8 cellular contexts compared by ENCODE assay signal in the genomic region with DNA sequence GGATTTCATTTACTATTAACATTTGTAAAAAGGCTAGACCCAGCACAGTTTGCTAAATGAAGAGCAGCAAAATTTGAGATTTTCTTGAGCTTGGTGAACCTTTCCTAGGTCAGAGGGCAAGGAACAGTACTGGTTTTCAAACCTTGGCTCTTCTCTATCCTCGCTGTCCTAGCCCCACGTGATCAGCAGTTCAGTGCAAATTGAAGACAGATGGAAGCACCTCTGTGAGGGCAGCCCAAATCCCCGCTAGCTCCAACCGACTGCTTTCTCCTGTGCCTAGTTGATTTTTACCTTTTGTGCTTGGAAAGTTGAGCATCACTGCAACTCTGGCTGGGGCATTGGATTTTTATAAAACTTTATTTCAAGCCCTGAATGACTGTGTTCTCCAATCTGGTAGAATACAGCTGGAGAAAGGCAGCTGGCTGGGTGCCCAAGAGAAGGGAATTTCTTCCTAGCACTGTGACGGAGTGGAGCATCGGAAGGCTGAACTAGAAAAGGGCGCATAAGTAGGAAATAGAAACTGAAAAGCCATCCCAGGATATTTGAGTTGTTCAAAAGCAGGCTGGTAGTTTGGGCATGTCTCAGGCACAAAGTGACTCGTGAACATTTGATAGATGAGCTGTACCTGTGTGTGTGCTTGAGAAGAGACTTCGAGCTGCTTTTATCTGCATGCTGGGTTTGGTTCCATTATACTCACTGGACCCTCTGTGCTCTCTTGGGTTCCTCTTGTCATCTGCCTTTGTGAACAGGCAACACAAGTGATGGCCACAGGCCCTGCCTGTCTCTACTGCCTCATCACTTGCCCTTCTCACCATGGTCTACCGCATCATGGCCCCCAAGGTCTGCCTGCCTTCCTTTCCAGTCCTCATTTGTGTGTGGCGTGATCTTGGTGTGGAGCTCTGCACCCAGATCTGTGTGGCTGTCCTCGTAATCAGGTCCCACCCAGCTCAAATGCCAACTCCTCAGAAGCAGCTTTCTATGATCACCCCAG. TPM values are rescaled to one million over a fixed set of nuclear protein-coding genes. Genes with fewer than 3 reads are reported as not detected.
DNase-seq lines count a peak whose midpoint lies in the region; ATAC-seq, FAIRE-seq and TF ChIP-seq lines count a peak whose summit lies in the region.

No MANE protein-coding gene starts in this region.

- H3K4me3 ChIP-seq in keratinocyte (ENCODE audit: control insufficient read depth in 2 of 3, extremely low read depth in 1 of 3, insufficient read depth in 2 of 3, low read depth in 1 of 3, low read length in 3 of 3), result peak overlapping the region in 2 of 3 experiments; percentile 62 to 75
- peak overlapping the region; percentile 83 to 94 (median 91) for H3K4me3 ChIP-seq in subcutaneous abdominal adipose tissue (ENCODE audit: low read depth in 1 of 5, low read length in 5 of 5)

- intact Hi-C loops in activated CD4-positive, alpha-beta T cell treated with anti-CD3 and anti-CD28 coated beads for 36 hours (cut with DNase I, micrococcal nuclease), result loop anchor here in 1 of 2 experiments (10.0 kb wide), 1 partner anchor 774 kb away; no protein-coding TSS in a partner anchor

- H3K9ac ChIP-seq in keratinocyte (ENCODE audit: control insufficient read depth, extremely low read depth, insufficient read depth, low read length) (peak overlapping the region; percentile 35), subcutaneous abdominal adipose tissue (ENCODE audit: low read length in 5 of 5) (peak overlapping the region in 3 of 5 donors; percentile 1 to 91 (median 50))

- peaks cover 31% of the 10 kb centered on the region for H3K36me3 Mint-ChIP-seq in activated CD4-positive, alpha-beta T cell treated with anti-CD3 and anti-CD28 coated beads for 36 hours (ENCODE audit: low read depth)
- peaks cover 34% of the 10 kb centered on the region for H3K36me3 Mint-ChIP-seq in activated naive CD8-positive, alpha-beta T cell treated with anti-CD3 and anti-CD28 coated beads, Interleukin-2, amount 50 U/mL, for 24 hours (ENCODE audit: low read depth)

- H3K27me3 ChIP-seq in keratinocyte (ENCODE audit: control insufficient read depth, extremely low read depth, insufficient read depth, low read length) (no peaks in the 10 kb centered on the region), subcutaneous abdominal adipose tissue (ENCODE audit: control insufficient read depth in 5 of 5, insufficient read depth in 4 of 5, low read length in 5 of 5) (no peaks in the 10 kb centered on the region)

- no peak for DNase-seq in activated CD4-positive, alpha-beta T cell treated with anti-CD3 and anti-CD28 coated beads for 36 hours
- DNase-seq in activated CD4-positive, alpha-beta T cell treated with anti-CD3 and anti-CD28 coated beads for 4 hours, result no peak
- DNase-seq in activated naive CD8-positive, alpha-beta T cell treated with anti-CD3 and anti-CD28 coated beads, Interleukin-2, amount 50 U/mL, for 24 hours, result no peak
- DNase-seq in keratinocyte (ENCODE audit: low read depth, low spot score) (no peak), HuH-7 (ENCODE audit: low spot score) (no peak)
- DNase-seq in stimulated activated CD4-positive, alpha-beta T cell treated with anti-CD3 and anti-CD28 coated beads, Interleukin-15, amount 100 ng/mL, for 24 hours, result no peak
- DNase-seq in activated CD4-positive, alpha-beta T cell treated with anti-CD3 and anti-CD28 coated beads, Interleukin-2, amount 50 U/mL, for 4 hours, result no peak

- H3K27ac Mint-ChIP-seq in activated CD4-positive, alpha-beta T cell treated with anti-CD3 and anti-CD28 coated beads for 36 hours, result peak overlapping the region; percentile 22
- peak overlapping the region; percentile 81 for H3K27ac Mint-ChIP-seq in activated naive CD8-positive, alpha-beta T cell treated with anti-CD3 and anti-CD28 coated beads, Interleukin-2, amount 50 U/mL, for 24 hours

- H4K20me1 ChIP-seq in keratinocyte (ENCODE audit: control insufficient read depth, extremely low read depth, insufficient read depth, low read length), result peaks cover 5% of the 10 kb centered on the region

- H3K4me1 Mint-ChIP-seq in activated CD4-positive, alpha-beta T cell treated with anti-CD3 and anti-CD28 coated beads for 36 hours, result peaks cover 50% of the 10 kb centered on the region
- H3K4me1 Mint-ChIP-seq in activated naive CD8-positive, alpha-beta T cell treated with anti-CD3 and anti-CD28 coated beads, Interleukin-2, amount 50 U/mL, for 24 hours, result peaks cover 62% of the 10 kb centered on the region

- no peaks in the 10 kb centered on the region for H3K9me3 ChIP-seq in keratinocyte (ENCODE audit: control insufficient read depth, low read depth, low read length)
- no peaks in the 10 kb centered on the region for H3K9me3 ChIP-seq in subcutaneous abdominal adipose tissue (ENCODE audit: control insufficient read depth in 5 of 5, low read length in 5 of 5)

- peaks cover 18% of the 10 kb centered on the region for H3K4me1 ChIP-seq in keratinocyte (ENCODE audit: control insufficient read depth, extremely low read depth, insufficient read depth, low read length)
- H3K4me1 ChIP-seq in subcutaneous abdominal adipose tissue (ENCODE audit: control insufficient read depth in 5 of 5, insufficient read depth in 5 of 5, low read length in 5 of 5), result peaks cover 8 to 49% (median 41%) of the 10 kb centered on the region in 5 donors

- no peaks in the 10 kb centered on the region for H3K27me3 Mint-ChIP-seq in activated CD4-positive, alpha-beta T cell treated with anti-CD3 and anti-CD28 coated beads for 36 hours
- H3K27me3 Mint-ChIP-seq in activated naive CD8-positive, alpha-beta T cell treated with anti-CD3 and anti-CD28 coated beads, Interleukin-2, amount 50 U/mL, for 24 hours, result no peaks in the 10 kb centered on the region

- no peak for ATAC-seq in activated CD4-positive, alpha-beta T cell treated with anti-CD3 and anti-CD28 coated beads for 36 hours
- ATAC-seq in activated naive CD8-positive, alpha-beta T cell treated with anti-CD3 and anti-CD28 coated beads, Interleukin-2, amount 50 U/mL, for 24 hours, result no peak

- no peak overlapping the region for H2AFZ ChIP-seq in keratinocyte (ENCODE audit: control insufficient read depth, low read length)

- TF ChIP-seq CTCF in keratinocyte (optimal IDR thresholded peaks at IDR 0.05 in 1 of 3, IDR thresholded peaks at IDR 0.05 in 1 of 3, conservative IDR thresholded peaks at IDR 0.05 in 1 of 3; ENCODE audit: extremely low read depth in 1 of 3, insufficient read depth in 2 of 3, low read length in 3 of 3), result no peak

- POLR2A ChIA-PET in activated CD4-positive, alpha-beta T cell treated with anti-CD3 and anti-CD28 coated beads for 36 hours (lab: Charles Lee), result interaction anchor here (0.7 to 1.6 kb wide), 2 partner anchors 22 to 176 kb away, joined by 3 to 4 read pairs; no protein-coding TSS in a partner anchor

- H3K36me3 ChIP-seq in keratinocyte (ENCODE audit: control insufficient read depth in 2 of 2, extremely low read depth in 1 of 2, insufficient read depth in 2 of 2, low read length in 2 of 2), result peaks cover 12 to 25% of the 10 kb centered on the region in 2 experiments
- H3K36me3 ChIP-seq in subcutaneous abdominal adipose tissue (ENCODE audit: control insufficient read depth in 5 of 5, insufficient read depth in 5 of 5, low read length in 5 of 5), result peaks cover 4 to 26% (median 18%) of the 10 kb centered on the region in 5 donors

- peaks cover 69% of the 10 kb centered on the region for H3K79me2 ChIP-seq in keratinocyte (ENCODE audit: control insufficient read depth, insufficient read depth, low read length)

- H3K4me3 Mint-ChIP-seq in activated CD4-positive, alpha-beta T cell treated with anti-CD3 and anti-CD28 coated beads for 36 hours, result peak overlapping the region; percentile 85
- peak overlapping the region; percentile 98 for H3K4me3 Mint-ChIP-seq in activated naive CD8-positive, alpha-beta T cell treated with anti-CD3 and anti-CD28 coated beads, Interleukin-2, amount 50 U/mL, for 24 hours

- CTCF ChIA-PET in activated CD4-positive, alpha-beta T cell treated with anti-CD3 and anti-CD28 coated beads for 36 hours (lab: Charles Lee), result interaction anchor here (0.6 to 2.2 kb wide), 8 partner anchors 11 to 294 kb away, joined by 3 to 8 read pairs (median 4); no protein-coding TSS in a partner anchor

- dilution Hi-C loops in keratinocyte (cut with MboI; ENCODE audit: extremely low pct_ligation_motif_present, low sequenced_read_pairs), result no loop called here

- no peaks in the 10 kb centered on the region for H3K9me3 Mint-ChIP-seq in activated CD4-positive, alpha-beta T cell treated with anti-CD3 and anti-CD28 coated beads for 36 hours (ENCODE audit: low read depth)
- no peaks in the 10 kb centered on the region for H3K9me3 Mint-ChIP-seq in activated naive CD8-positive, alpha-beta T cell treated with anti-CD3 and anti-CD28 coated beads, Interleukin-2, amount 50 U/mL, for 24 hours

- H3K9me1 ChIP-seq in keratinocyte (ENCODE audit: control insufficient read depth, extremely low read depth, insufficient read depth, low read length), result peaks cover 2% of the 10 kb centered on the region

- H3K27ac ChIP-seq in keratinocyte (ENCODE audit: control insufficient read depth, insufficient read depth, low read length), result peak overlapping the region; percentile 20
- peak overlapping the region; percentile 58 for H3K27ac ChIP-seq in subcutaneous abdominal adipose tissue (ENCODE audit: low read depth, low read length)

- no peak for FAIRE-seq in keratinocyte (lab: Jason Lieb, UNC)

- peak overlapping the region; percentile 95 for H3K4me2 ChIP-seq in keratinocyte (ENCODE audit: control insufficient read depth, extremely low read depth, insufficient read depth, low read depth, low read length)

RNA-seq across cellular contexts. Expression of a gene that starts 2.3 kb away (rescaled TPM):
- total RNA-seq in activated CD4-positive, alpha-beta T cell treated with anti-CD3 and anti-CD28 coated beads for 36 hours, result 10 to 100 TPM; 47.5 to 66.6 TPM
- polyA plus RNA-seq in keratinocyte, result 41.0 to 61.2 TPM (median 58.4 TPM) in 3 replicates
- polyA plus RNA-seq in keratinocyte (2011; ENCODE audit: low read depth), result 26.6 TPM
- polyA plus RNA-seq in keratinocyte (2011; cell fraction: cytosol; rRNA removed), result 44.0 and 51.7 TPM in 2 replicates
- 53.4 and 56.8 TPM in 2 replicates for polyA plus RNA-seq in keratinocyte (2011; cell fraction: nucleus; rRNA removed)
- 39.7 and 52.4 TPM in 2 replicates for polyA plus RNA-seq in keratinocyte (2012; ENCODE audit: low replicate concordance)
- 30.7 to 49.3 TPM (median 32.4 TPM) in 3 replicates for polyA minus RNA-seq in keratinocyte
- polyA minus RNA-seq in keratinocyte (2011; cell fraction: cytosol; rRNA and poly(A)+ RNA removed), result 56.6 TPM
- 16.2 and 25.1 TPM in 2 replicates for polyA minus RNA-seq in keratinocyte (2011; cell fraction: nucleus; rRNA and poly(A)+ RNA removed)

RNA-seq across cellular contexts. Expression of a gene that starts 23.1 kb away (rescaled TPM):
- 10 to 100 TPM in 1 of 2 experiments, 1 to 10 TPM in 1; 8.7 to 10.1 TPM for total RNA-seq in activated CD4-positive, alpha-beta T cell treated with anti-CD3 and anti-CD28 coated beads for 36 hours
- polyA plus RNA-seq in keratinocyte, result 2.8 to 5.2 TPM (median 3.2 TPM) in 3 replicates
- polyA plus RNA-seq in keratinocyte (2011; ENCODE audit: low read depth), result 1.5 TPM
- 3.7 and 4.1 TPM in 2 replicates for polyA plus RNA-seq in keratinocyte (2011; cell fraction: cytosol; rRNA removed)
- polyA plus RNA-seq in keratinocyte (2011; cell fraction: nucleus; rRNA removed), result 4.4 and 5.1 TPM in 2 replicates
- polyA plus RNA-seq in keratinocyte (2012; ENCODE audit: low replicate concordance), result 3.9 and 5.2 TPM in 2 replicates
- polyA minus RNA-seq in keratinocyte, result 2.5 to 8.9 TPM (median 4.1 TPM) in 3 replicates
- polyA minus RNA-seq in keratinocyte (2011; cell fraction: cytosol; rRNA and poly(A)+ RNA removed), result 4.2 TPM
- 3.5 and 3.8 TPM in 2 replicates for polyA minus RNA-seq in keratinocyte (2011; cell fraction: nucleus; rRNA and poly(A)+ RNA removed)

RNA-seq across cellular contexts. Expression of a gene that starts 44.3 kb away (rescaled TPM):
- total RNA-seq in activated CD4-positive, alpha-beta T cell treated with anti-CD3 and anti-CD28 coated beads for 36 hours, result under 1 TPM; 0.25 to 0.34 TPM
- polyA plus RNA-seq in keratinocyte, result not detected in 3 replicates
- polyA plus RNA-seq in keratinocyte (2011; ENCODE audit: low read depth), result 0.21 TPM
- polyA plus RNA-seq in keratinocyte (2011; cell fraction: cytosol; rRNA removed), result 0.04 TPM in 1 of 2 replicates, not detected in the other
- polyA plus RNA-seq in keratinocyte (2011; cell fraction: nucleus; rRNA removed), result 0.10 and 0.28 TPM in 2 replicates
- 0.49 TPM in 1 of 2 replicates, not detected in the other for polyA plus RNA-seq in keratinocyte (2012; ENCODE audit: low replicate concordance)
- polyA minus RNA-seq in keratinocyte, result not detected in 3 replicates
- polyA minus RNA-seq in keratinocyte (2011; cell fraction: cytosol; rRNA and poly(A)+ RNA removed), result not detected
- not detected in 2 replicates for polyA minus RNA-seq in keratinocyte (2011; cell fraction: nucleus; rRNA and poly(A)+ RNA removed)
